Comparison of ENCODE assay signal across 10 cellular contexts in the genomic region with DNA sequence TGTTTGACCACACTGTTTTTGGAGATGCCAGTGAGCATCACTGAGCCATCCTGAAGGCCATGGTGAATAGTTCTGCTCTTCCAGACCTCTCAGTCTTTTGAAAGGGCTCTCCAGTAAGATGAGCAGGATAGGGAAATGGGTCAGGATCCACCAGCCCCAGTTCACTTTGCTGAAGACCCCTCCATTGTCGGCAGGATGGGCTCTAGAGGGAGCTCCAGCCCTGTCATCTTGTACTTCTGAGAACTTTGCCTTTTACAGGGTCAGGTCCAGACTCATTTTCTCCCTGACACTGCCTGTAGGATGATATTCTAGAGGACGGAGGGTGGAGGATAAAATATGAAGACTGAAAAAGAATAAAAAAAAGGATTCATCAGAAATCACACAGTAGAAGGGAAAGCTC. TPM values are rescaled to one million over a fixed set of nuclear protein-coding genes. Genes with fewer than 3 reads are reported as not detected.
DNase-seq lines count a peak whose midpoint lies in the region; ATAC-seq lines count a peak whose summit lies in the region.
"Had no signal": no experiment of that assay in that cellular context is flagged by ENCODE, and none has a peak within 500 bp of the region (broad histone marks: within the 10 kb centered on the region; RNA-seq: fewer than 3 reads in every experiment).

No MANE protein-coding gene starts in this region.

- H3K79me2 ChIP-seq in Karpas-422 (ENCODE audit: low read length), result no peaks in the 10 kb centered on the region

- H3K9ac ChIP-seq in Karpas-422 (ENCODE audit: low read length), result no peak overlapping the region

- POLR2A ChIA-PET in activated CD4-positive, alpha-beta memory T cell treated with anti-CD3 and anti-CD28 coated beads for 36 hours (lab: Charles Lee), result no interaction called here

- no peaks in the 10 kb centered on the region for H3K4me1 Mint-ChIP-seq in activated CD4-positive, alpha-beta memory T cell treated with anti-CD3 and anti-CD28 coated beads for 36 hours (ENCODE audit: low read depth)
- no peaks in the 10 kb centered on the region for H3K4me1 Mint-ChIP-seq in activated T-cell treated with anti-CD3 and anti-CD28 coated beads, Interleukin-2, amount 50 U/mL, for 4 hours (ENCODE audit: low read depth)

- H3K36me3 Mint-ChIP-seq in activated CD4-positive, alpha-beta memory T cell treated with anti-CD3 and anti-CD28 coated beads for 36 hours, result no peaks in the 10 kb centered on the region
- no peaks in the 10 kb centered on the region for H3K36me3 Mint-ChIP-seq in activated T-cell treated with anti-CD3 and anti-CD28 coated beads, Interleukin-2, amount 50 U/mL, for 4 hours (ENCODE audit: insufficient read depth)

- H3K9me2 ChIP-seq in Karpas-422 (replicated peaks; ENCODE audit: insufficient read depth, low read length), result no peaks in the 10 kb centered on the region

- no peak overlapping the region for H3K4me2 ChIP-seq in Karpas-422 (ENCODE audit: low read depth, low read length, poor library complexity, severe bottlenecking)

- intact Hi-C loops in activated CD4-positive, alpha-beta memory T cell treated with anti-CD3 and anti-CD28 coated beads for 36 hours (cut with micrococcal nuclease), result no loop called here

- H3K27ac ChIP-seq in Karpas-422 (ENCODE audit: low read length), result no peak overlapping the region
- H3K27ac ChIP-seq: heart right ventricle, neutrophil had no signal

- CTCF ChIA-PET in activated CD4-positive, alpha-beta memory T cell treated with anti-CD3 and anti-CD28 coated beads for 36 hours (lab: Charles Lee), result no interaction called here

- no peak overlapping the region for H3K27ac Mint-ChIP-seq in activated CD4-positive, alpha-beta memory T cell treated with anti-CD3 and anti-CD28 coated beads for 36 hours

- no peak overlapping the region for H3K4me3 Mint-ChIP-seq in activated CD4-positive, alpha-beta memory T cell treated with anti-CD3 and anti-CD28 coated beads for 36 hours
- H3K4me3 Mint-ChIP-seq in activated T-cell treated with anti-CD3 and anti-CD28 coated beads, Interleukin-2, amount 50 U/mL, for 4 hours, result no peak overlapping the region

- H3K27me3 Mint-ChIP-seq in activated CD4-positive, alpha-beta memory T cell treated with anti-CD3 and anti-CD28 coated beads for 36 hours, result no peaks in the 10 kb centered on the region
- H3K27me3 Mint-ChIP-seq in activated T-cell treated with anti-CD3 and anti-CD28 coated beads, Interleukin-2, amount 50 U/mL, for 4 hours (ENCODE audit: low read depth), result peaks cover 3% of the 10 kb centered on the region

- H3K9me3 ChIP-seq in Karpas-422 (ENCODE audit: low read length), result no peaks in the 10 kb centered on the region
- H3K9me3 ChIP-seq: heart right ventricle, neutrophil had no signal

- no peaks in the 10 kb centered on the region for H3K9me3 Mint-ChIP-seq in activated CD4-positive, alpha-beta memory T cell treated with anti-CD3 and anti-CD28 coated beads for 36 hours
- no peaks in the 10 kb centered on the region for H3K9me3 Mint-ChIP-seq in activated T-cell treated with anti-CD3 and anti-CD28 coated beads, Interleukin-2, amount 50 U/mL, for 4 hours

- ATAC-seq in GM19463 (IDR thresholded peaks at IDR 0.05; ENCODE audit: unreplicated experiment), result no peak
- no peak for ATAC-seq in activated T-cell treated with anti-CD3 and anti-CD28 coated beads, Interleukin-2, amount 50 U/mL, for 4 hours
- ATAC-seq: heart right ventricle had no signal

- H3K4me3 ChIP-seq in Karpas-422 (ENCODE audit: low read length), result no peak overlapping the region
- H3K4me3 ChIP-seq: heart right ventricle had no signal

- H4K20me1 ChIP-seq in Karpas-422 (ENCODE audit: insufficient read depth, low read depth, low read length), result no peaks in the 10 kb centered on the region

- no peaks in the 10 kb centered on the region for H3K36me3 ChIP-seq in Karpas-422 (ENCODE audit: insufficient read depth, low read length)
- H3K36me3 ChIP-seq: heart right ventricle, neutrophil had no signal

- no peaks in the 10 kb centered on the region for H3K4me1 ChIP-seq in Karpas-422 (ENCODE audit: low read length)
- H3K4me1 ChIP-seq: heart right ventricle had no signal

- H3K27me3 ChIP-seq in Karpas-422 (ENCODE audit: low read length), result no peaks in the 10 kb centered on the region
- H3K27me3 ChIP-seq: neutrophil had no signal

- H2AFZ ChIP-seq in Karpas-422 (ENCODE audit: low read length), result no peak overlapping the region

- DNase-seq in ELR (ENCODE audit: low read depth), result peak; percentile 11
- peak; percentile 53 for DNase-seq in Karpas-422
- DNase-seq in RKO (ENCODE audit: low spot score), result peak; percentile 55
- DNase-seq in iPS-NIHi11 (ENCODE audit: low spot score), result peak; percentile 62
- DNase-seq in activated CD4-positive, alpha-beta memory T cell treated with anti-CD3 and anti-CD28 coated beads for 36 hours, result no peak
- no peak for DNase-seq in central memory CD4-positive, alpha-beta T cell
- DNase-seq in activated T-cell treated with anti-CD3 and anti-CD28 coated beads, Interleukin-2, amount 50 U/mL, for 4 hours, result no peak
- DNase-seq: heart right ventricle had no signal

RNA-seq across cellular contexts. Expression of gene LHFPL3, which starts 13.1 kb away (rescaled TPM):
- not detected in 2 replicates for total RNA-seq in Karpas-422 (2014; rRNA removed; shearing (Covaris generic); ENCODE audit: low replicate concordance)
- not detected for total RNA-seq in activated CD4-positive, alpha-beta memory T cell treated with anti-CD3 and anti-CD28 coated beads for 36 hours
- total RNA-seq in activated T-cell treated with anti-CD3 and anti-CD28 coated beads, Interleukin-2, amount 50 U/mL, for 4 hours, result not detected
- total RNA-seq: heart right ventricle had no signal

Comparison
In these comparisons a context has a peak if more than half of its experiments do, and no peak if none do; other contexts are left out.
1. DNase-seq: peak in ELR (single experiment), Karpas-422 (single experiment), RKO (single experiment) and iPS-NIHi11 (single experiment); none in activated CD4-positive, alpha-beta memory T cell treated with anti-CD3 and anti-CD28 coated beads for 36 hours (single experiment), central memory CD4-positive, alpha-beta T cell (single experiment) and activated T-cell treated with anti-CD3 and anti-CD28 coated beads, Interleukin-2, amount 50 U/mL, for 4 hours (single experiment).